9 cellular contexts compared by ENCODE assay signal in the genomic region with DNA sequence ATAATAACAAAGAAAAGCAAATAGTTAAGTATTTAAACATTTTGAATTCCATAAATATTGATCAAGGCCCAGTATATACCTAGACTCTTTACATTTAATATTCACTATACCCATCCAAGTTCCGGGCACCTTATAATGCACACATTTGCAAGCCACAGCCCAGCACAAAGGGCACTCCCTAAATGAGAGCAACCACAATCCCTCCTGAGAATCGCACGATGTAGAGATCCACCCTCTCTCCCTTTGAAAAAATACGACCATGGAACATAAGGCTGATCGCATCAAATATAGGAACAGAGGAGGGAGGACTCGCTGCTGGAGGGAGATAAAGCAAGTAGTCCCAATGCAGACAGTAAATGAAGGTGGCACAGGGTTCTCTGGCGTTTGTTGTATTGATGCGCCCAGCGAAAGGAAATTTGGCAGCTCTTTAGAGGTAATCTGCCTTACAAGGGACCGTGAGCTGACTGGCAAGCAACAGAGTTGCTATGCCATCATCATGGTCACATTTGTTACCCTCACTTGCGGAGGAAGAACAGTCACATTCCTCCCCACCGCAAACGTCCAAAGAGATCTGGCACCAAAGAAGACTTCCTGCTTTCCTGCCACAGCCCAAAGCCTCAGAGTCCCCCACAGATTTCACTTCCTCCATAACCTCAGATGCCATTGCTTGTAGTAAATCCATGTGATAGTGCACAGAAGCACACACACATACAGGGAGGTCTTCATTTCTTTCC. TPM values are rescaled to one million over a fixed set of nuclear protein-coding genes. Genes with fewer than 3 reads are reported as not detected.
DNase-seq lines count a peak whose midpoint lies in the region; ATAC-seq and TF ChIP-seq lines count a peak whose summit lies in the region.
"Had no signal": no experiment of that assay in that cellular context is flagged by ENCODE, and none has a peak within 500 bp of the region (broad histone marks: within the 10 kb centered on the region; RNA-seq: fewer than 3 reads in every experiment).

No MANE protein-coding gene starts in this region.

- H3K27me3 Mint-ChIP-seq in effector memory CD8-positive, alpha-beta T cell, result peaks cover 18 to 23% of the 10 kb centered on the region in 2 donors

- WGBS in SK-N-SH (ENCODE audit: low lambda C conversion rate), result 28% methylated on average over 13 of the region's 13 CpGs

- no peaks in the 10 kb centered on the region for H3K9me3 ChIP-seq in Loucy (ENCODE audit: insufficient read depth, low read depth, low read length)
- H3K9me3 ChIP-seq in SK-N-SH, result no peaks in the 10 kb centered on the region

- DNase-seq in effector memory CD8-positive, alpha-beta T cell, result peak in 2 of 3 experiments; percentile 2 to 10
- DNase-seq in iPS-NIHi11 (ENCODE audit: low spot score) (no peak), T1000 (lab: John Stamatoyannopoulos, UW) (no peak), COR-L47 (lab: John Stamatoyannopoulos, UW) (no peak), SK-N-SH (no peak)

- TF ChIP-seq RAD21 in SK-N-SH (IDR thresholded peaks at IDR 0.05; ENCODE audit: low read length), result no peak

- H3K27ac ChIP-seq in SK-N-SH (ENCODE audit: low read depth in 2 of 2, low read length in 1 of 2), result no peak overlapping the region

- H3K27ac Mint-ChIP-seq in effector memory CD8-positive, alpha-beta T cell, result no peak overlapping the region

- H2AFZ ChIP-seq in Loucy (ENCODE audit: low read length), result peak overlapping the region; percentile 69
- no peak overlapping the region for H2AFZ ChIP-seq in SK-N-SH (ENCODE audit: low read depth)

- POLR2A ChIA-PET in SK-N-SH (lab: Yijun Ruan, JAX), result no interaction called here

- H3K36me3 ChIP-seq in Loucy (ENCODE audit: insufficient read depth, low read length) (no peaks in the 10 kb centered on the region), SK-N-SH (replicated peaks in 1 of 2; ENCODE audit: control insufficient read depth in 1 of 2, insufficient read depth in 2 of 2, low read length in 1 of 2) (no peaks in the 10 kb centered on the region)

- TF ChIP-seq EP300 in SK-N-SH (IDR thresholded peaks at IDR 0.05; ENCODE audit: borderline replicate concordance in 1 of 2, low read depth in 1 of 2, low read length in 1 of 2), result no peak

- peaks cover 20% of the 10 kb centered on the region for H3K4me1 ChIP-seq in Loucy (ENCODE audit: insufficient read depth, low read length, poor library complexity, severe bottlenecking)
- H3K4me1 ChIP-seq in SK-N-SH (ENCODE audit: control insufficient read depth in 1 of 2, insufficient read depth in 2 of 2, low read depth in 1 of 2, low read length in 1 of 2), result no peaks in the 10 kb centered on the region

- H3K9me2 ChIP-seq in Loucy (replicated peaks; ENCODE audit: low read depth, low read length), result no peaks in the 10 kb centered on the region
- H3K9me2 ChIP-seq in SK-N-SH, result no peaks in the 10 kb centered on the region

- TF ChIP-seq CTCF in Loucy (conservative IDR thresholded peaks at IDR 0.05; ENCODE audit: low read length) (no peak), SK-N-SH (IDR thresholded peaks at IDR 0.05) (no peak)

- H3K36me3 Mint-ChIP-seq in effector memory CD8-positive, alpha-beta T cell (ENCODE audit: insufficient read depth), result no peaks in the 10 kb centered on the region

- H3F3A ChIP-seq in Loucy (ENCODE audit: low read depth) (no peaks in the 10 kb centered on the region), SK-N-SH (replicated peaks; ENCODE audit: insufficient read depth) (no peaks in the 10 kb centered on the region)

- H4K20me1 ChIP-seq in Loucy (ENCODE audit: insufficient read depth, low read length, poor library complexity, severe bottlenecking) (no peaks in the 10 kb centered on the region), SK-N-SH (ENCODE audit: insufficient read depth) (no peaks in the 10 kb centered on the region)

- H3K79me2 ChIP-seq in Loucy (ENCODE audit: insufficient read depth, low read length), result no peaks in the 10 kb centered on the region
- H3K79me2 ChIP-seq in SK-N-SH (ENCODE audit: insufficient read depth), result no peaks in the 10 kb centered on the region

- H3K4me3 Mint-ChIP-seq in effector memory CD8-positive, alpha-beta T cell, result peak overlapping the region in 1 of 2 donors; percentile 29

- H3K9me3 Mint-ChIP-seq in effector memory CD8-positive, alpha-beta T cell, result no peaks in the 10 kb centered on the region

- H3K9ac ChIP-seq in Loucy (ENCODE audit: low read depth, low read length, poor library complexity, severe bottlenecking) (peak overlapping the region; percentile 67), SK-N-SH (no peak overlapping the region)

- peak overlapping the region; percentile 87 for H3K4me2 ChIP-seq in Loucy (ENCODE audit: low read depth, low read length, poor library complexity, severe bottlenecking)
- no peak overlapping the region for H3K4me2 ChIP-seq in SK-N-SH

- no peaks in the 10 kb centered on the region for H3K27me3 ChIP-seq in Loucy (ENCODE audit: insufficient read depth, low read length, poor library complexity, severe bottlenecking)
- H3K27me3 ChIP-seq in SK-N-SH (ENCODE audit: insufficient read depth), result peaks cover 30% of the 10 kb centered on the region; the same call in 1 of the 2 replicates

- peak; percentile 93 for ATAC-seq in GM18511 (IDR thresholded peaks at IDR 0.05; ENCODE audit: unreplicated experiment)
- peak; percentile 92 for ATAC-seq in GM21723 (IDR thresholded peaks at IDR 0.05; ENCODE audit: unreplicated experiment)
- ATAC-seq in effector memory CD8-positive, alpha-beta T cell (replicated peaks), result peak; percentile 88

- peak overlapping the region; percentile 69 for H3K4me3 ChIP-seq in Loucy (ENCODE audit: low read length, poor library complexity, severe bottlenecking)
- no peak overlapping the region for H3K4me3 ChIP-seq in SK-N-SH (ENCODE audit: low read depth in 2 of 2, low read length in 1 of 2)
- H3K4me3 ChIP-seq: skin epidermis had no signal

- CTCF ChIA-PET in SK-N-SH (lab: Yijun Ruan, JAX), result interaction anchor here (1.2 kb wide), 1 partner anchor 10 kb away, joined by 8 read pairs; no protein-coding TSS in a partner anchor

- H3K4me1 Mint-ChIP-seq in effector memory CD8-positive, alpha-beta T cell (ENCODE audit: low read depth in 2 of 2), result peaks cover 9 to 10% of the 10 kb centered on the region in 2 donors

TF ChIP-seq in SK-N-SH, 30 proteins besides CTCF, POLR2A, EP300 and RAD21 (continues in another document):
- TF ChIP-seq USF2 (IDR thresholded peaks at IDR 0.05; ENCODE audit: borderline replicate concordance, low read depth, low read length) (no peak), ELF1 (IDR thresholded peaks at IDR 0.05) (no peak), MEF2A (IDR thresholded peaks at IDR 0.05; ENCODE audit: borderline replicate concordance, low read depth) (no peak), EZH2phosphoT487 (IDR thresholded peaks at IDR 0.05; ENCODE audit: borderline replicate concordance, low read depth) (no peak), FOXJ3 (CRISPR knock-in tag; IDR thresholded peaks at IDR 0.05) (no peak), SIN3A (IDR thresholded peaks at IDR 0.05; ENCODE audit: borderline replicate concordance, low read depth, low read length) (no peak), NFIC (IDR thresholded peaks at IDR 0.05; ENCODE audit: borderline replicate concordance) (no peak)
- TF ChIP-seq, protein P1, sequence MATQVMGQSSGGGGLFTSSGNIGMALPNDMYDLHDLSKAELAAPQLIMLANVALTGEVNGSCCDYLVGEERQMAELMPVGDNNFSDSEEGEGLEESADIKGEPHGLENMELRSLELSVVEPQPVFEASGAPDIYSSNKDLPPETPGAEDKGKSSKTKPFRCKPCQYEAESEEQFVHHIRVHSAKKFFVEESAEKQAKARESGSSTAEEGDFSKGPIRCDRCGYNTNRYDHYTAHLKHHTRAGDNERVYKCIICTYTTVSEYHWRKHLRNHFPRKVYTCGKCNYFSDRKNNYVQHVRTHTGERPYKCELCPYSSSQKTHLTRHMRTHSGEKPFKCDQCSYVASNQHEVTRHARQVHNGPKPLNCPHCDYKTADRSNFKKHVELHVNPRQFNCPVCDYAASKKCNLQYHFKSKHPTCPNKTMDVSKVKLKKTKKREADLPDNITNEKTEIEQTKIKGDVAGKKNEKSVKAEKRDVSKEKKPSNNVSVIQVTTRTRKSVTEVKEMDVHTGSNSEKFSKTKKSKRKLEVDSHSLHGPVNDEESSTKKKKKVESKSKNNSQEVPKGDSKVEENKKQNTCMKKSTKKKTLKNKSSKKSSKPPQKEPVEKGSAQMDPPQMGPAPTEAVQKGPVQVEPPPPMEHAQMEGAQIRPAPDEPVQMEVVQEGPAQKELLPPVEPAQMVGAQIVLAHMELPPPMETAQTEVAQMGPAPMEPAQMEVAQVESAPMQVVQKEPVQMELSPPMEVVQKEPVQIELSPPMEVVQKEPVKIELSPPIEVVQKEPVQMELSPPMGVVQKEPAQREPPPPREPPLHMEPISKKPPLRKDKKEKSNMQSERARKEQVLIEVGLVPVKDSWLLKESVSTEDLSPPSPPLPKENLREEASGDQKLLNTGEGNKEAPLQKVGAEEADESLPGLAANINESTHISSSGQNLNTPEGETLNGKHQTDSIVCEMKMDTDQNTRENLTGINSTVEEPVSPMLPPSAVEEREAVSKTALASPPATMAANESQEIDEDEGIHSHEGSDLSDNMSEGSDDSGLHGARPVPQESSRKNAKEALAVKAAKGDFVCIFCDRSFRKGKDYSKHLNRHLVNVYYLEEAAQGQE (IDR thresholded peaks at IDR 0.05; ENCODE audit: low read depth, low read length), result no peak

RNA-seq across cellular contexts. Expression of gene TAS2R40, which starts 16.1 kb away (rescaled TPM):
- not detected in 2 replicates for polyA plus RNA-seq in SK-N-SH (2012; rRNA removed)
- polyA plus RNA-seq in SK-N-SH (2012; cell fraction: cytosol; rRNA removed), result not detected in 2 replicates
- polyA plus RNA-seq in SK-N-SH (2012; cell fraction: nucleus; rRNA removed), result not detected in 2 replicates

RNA-seq across cellular contexts. Expression of gene TAS2R39, which starts 22.5 kb away (rescaled TPM):
- polyA plus RNA-seq in SK-N-SH (2012; rRNA removed), result not detected in 2 replicates
- not detected in 2 replicates for polyA plus RNA-seq in SK-N-SH (2012; cell fraction: cytosol; rRNA removed)
- polyA plus RNA-seq in SK-N-SH (2012; cell fraction: nucleus; rRNA removed), result not detected in 2 replicates

RNA-seq across cellular contexts. Expression of gene GSTK1, which starts 57.5 kb away (rescaled TPM):
- 299 and 354 TPM in 2 replicates for polyA plus RNA-seq in SK-N-SH (2012; rRNA removed)
- polyA plus RNA-seq in SK-N-SH (2012; cell fraction: cytosol; rRNA removed), result 210 and 257 TPM in 2 replicates
- polyA plus RNA-seq in SK-N-SH (2012; cell fraction: nucleus; rRNA removed), result 826 and 869 TPM in 2 replicates

Comparison
In these comparisons a context has a peak if more than half of its experiments do, and no peak if none do; other contexts are left out.
1. DNase-seq: peak in effector memory CD8-positive, alpha-beta T cell (2 of 3); none in iPS-NIHi11 (single experiment), T1000 (single experiment), COR-L47 (single experiment) and SK-N-SH (single experiment).
2. Peak in every context shown above with its lines, with median percentiles within 50 percentile points of each other: ATAC-seq.